1 cellular context compared by ENCODE assay signal in genomic region chr16:68346892-68347480, GRCh38.
TF ChIP-seq lines count a peak whose summit lies in the region.

No MANE protein-coding gene starts in this region.

TF ChIP-seq in SK-N-SH, 30 proteins besides CTCF, POLR2A, EP300 and RAD21:
- TF ChIP-seq SIN3A (IDR thresholded peaks at IDR 0.05; ENCODE audit: borderline replicate concordance, low read depth, low read length) (no peak), FOSL2 (IDR thresholded peaks at IDR 0.05; ENCODE audit: borderline replicate concordance, low read depth) (no peak), NRF1 (IDR thresholded peaks at IDR 0.05; ENCODE audit: low read depth, low read length) (no peak), POLR2AphosphoS5 (IDR thresholded peaks at IDR 0.05; ENCODE audit: low read depth, low read length) (no peak), USF1 (IDR thresholded peaks at IDR 0.05; ENCODE audit: borderline replicate concordance, low read depth) (no peak), MEF2A (IDR thresholded peaks at IDR 0.05; ENCODE audit: borderline replicate concordance, low read depth) (no peak), FOXM1 (IDR thresholded peaks at IDR 0.05; ENCODE audit: low read depth) (no peak), YY1 (IDR thresholded peaks at IDR 0.05; ENCODE audit: low read depth) (no peak), EZH2phosphoT487 (IDR thresholded peaks at IDR 0.05; ENCODE audit: borderline replicate concordance, low read depth) (no peak), ELF1 (IDR thresholded peaks at IDR 0.05) (no peak), TAF1 (IDR thresholded peaks at IDR 0.05; ENCODE audit: borderline replicate concordance, low read depth, low read length) (no peak)
- TF ChIP-seq, protein P1, sequence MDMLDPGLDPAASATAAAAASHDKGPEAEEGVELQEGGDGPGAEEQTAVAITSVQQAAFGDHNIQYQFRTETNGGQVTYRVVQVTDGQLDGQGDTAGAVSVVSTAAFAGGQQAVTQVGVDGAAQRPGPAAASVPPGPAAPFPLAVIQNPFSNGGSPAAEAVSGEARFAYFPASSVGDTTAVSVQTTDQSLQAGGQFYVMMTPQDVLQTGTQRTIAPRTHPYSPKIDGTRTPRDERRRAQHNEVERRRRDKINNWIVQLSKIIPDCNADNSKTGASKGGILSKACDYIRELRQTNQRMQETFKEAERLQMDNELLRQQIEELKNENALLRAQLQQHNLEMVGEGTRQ (IDR thresholded peaks at IDR 0.05; ENCODE audit: borderline replicate concordance, low read depth, low read length) = no peak
- TF ChIP-seq, protein P2, sequence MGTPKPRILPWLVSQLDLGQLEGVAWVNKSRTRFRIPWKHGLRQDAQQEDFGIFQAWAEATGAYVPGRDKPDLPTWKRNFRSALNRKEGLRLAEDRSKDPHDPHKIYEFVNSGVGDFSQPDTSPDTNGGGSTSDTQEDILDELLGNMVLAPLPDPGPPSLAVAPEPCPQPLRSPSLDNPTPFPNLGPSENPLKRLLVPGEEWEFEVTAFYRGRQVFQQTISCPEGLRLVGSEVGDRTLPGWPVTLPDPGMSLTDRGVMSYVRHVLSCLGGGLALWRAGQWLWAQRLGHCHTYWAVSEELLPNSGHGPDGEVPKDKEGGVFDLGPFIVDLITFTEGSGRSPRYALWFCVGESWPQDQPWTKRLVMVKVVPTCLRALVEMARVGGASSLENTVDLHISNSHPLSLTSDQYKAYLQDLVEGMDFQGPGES (IDR thresholded peaks at IDR 0.05; ENCODE audit: low read depth, low read length) = no peak
- TF ChIP-seq, protein P3, sequence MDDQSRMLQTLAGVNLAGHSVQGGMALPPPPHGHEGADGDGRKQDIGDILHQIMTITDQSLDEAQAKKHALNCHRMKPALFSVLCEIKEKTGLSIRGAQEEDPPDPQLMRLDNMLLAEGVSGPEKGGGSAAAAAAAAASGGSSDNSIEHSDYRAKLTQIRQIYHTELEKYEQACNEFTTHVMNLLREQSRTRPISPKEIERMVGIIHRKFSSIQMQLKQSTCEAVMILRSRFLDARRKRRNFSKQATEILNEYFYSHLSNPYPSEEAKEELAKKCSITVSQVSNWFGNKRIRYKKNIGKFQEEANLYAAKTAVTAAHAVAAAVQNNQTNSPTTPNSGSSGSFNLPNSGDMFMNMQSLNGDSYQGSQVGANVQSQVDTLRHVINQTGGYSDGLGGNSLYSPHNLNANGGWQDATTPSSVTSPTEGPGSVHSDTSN (IDR thresholded peaks at IDR 0.05) = no peak
